7 cellular contexts compared by ENCODE assay signal in the genomic region with DNA sequence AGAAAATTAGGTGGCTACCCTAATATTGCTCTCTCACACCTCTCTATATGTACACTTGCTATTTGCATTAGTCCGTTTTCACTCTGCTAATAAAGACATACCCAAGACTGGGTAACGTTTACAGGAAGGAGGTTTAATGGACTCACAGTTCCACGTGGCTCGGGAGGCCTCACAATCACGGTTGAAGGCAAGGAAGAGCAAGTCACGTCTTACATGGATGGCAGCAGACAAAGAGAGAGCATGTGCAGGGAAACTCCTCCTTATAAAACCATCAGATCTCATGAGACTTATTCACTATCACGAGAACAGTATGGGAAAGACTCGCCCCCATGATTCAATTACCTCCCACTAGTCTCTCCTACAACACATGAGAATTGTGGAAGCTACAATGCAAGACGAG.
"Had no signal": no experiment of that assay in that cellular context is flagged by ENCODE, and none has a peak within 500 bp of the region (broad histone marks: within the 10 kb centered on the region; RNA-seq: fewer than 3 reads in every experiment).

No MANE protein-coding gene starts in this region.

- H3K27ac ChIP-seq: HL-60, KMS-11 had no signal

- ATAC-seq: HepG2 had no signal

- H3K4me2 ChIP-seq: KMS-11 had no signal

- DNase-seq: IMR-90, KBM-7, KG1 had no signal

- FAIRE-seq: HepG2, HTR-8/SVneo had no signal

- H3K9ac ChIP-seq: KMS-11 had no signal
